18 cellular contexts compared by ENCODE assay signal in the genomic region with DNA sequence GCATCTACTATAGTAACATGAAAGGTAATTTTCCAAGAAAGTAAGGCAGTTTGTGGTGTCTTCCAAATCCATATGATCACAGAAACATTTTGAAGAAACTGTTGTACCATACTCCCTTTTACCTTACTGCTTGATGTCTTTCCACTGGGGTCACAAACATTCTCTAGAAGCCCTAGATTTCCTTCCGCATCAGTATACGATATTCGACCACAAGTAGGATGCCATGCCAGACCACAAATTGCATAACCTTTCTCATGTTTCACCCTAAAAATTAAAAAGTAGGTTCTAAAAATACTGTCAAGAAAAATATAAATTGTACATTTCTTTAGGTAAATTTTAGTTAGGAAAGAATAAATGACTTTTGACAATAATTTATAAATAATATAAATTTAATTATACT. TPM values are rescaled to one million over a fixed set of nuclear protein-coding genes. Genes with fewer than 3 reads are reported as not detected.
A peak's percentile ranks its signal among the peaks of the same experiment; 100 is the strongest.
DNase-seq lines count a peak whose midpoint lies in the region; ATAC-seq and TF ChIP-seq lines count a peak whose summit lies in the region.
"Had no signal": no experiment of that assay in that cellular context is flagged by ENCODE, and none has a peak within 500 bp of the region (broad histone marks: within the 10 kb centered on the region; RNA-seq: fewer than 3 reads in every experiment).

No MANE protein-coding gene starts in this region.

- no peaks in the 10 kb centered on the region for H3K27me3 ChIP-seq in tibial artery
- H3K27me3 ChIP-seq: hepatocyte had no signal

- no peaks in the 10 kb centered on the region for H3K4me1 Mint-ChIP-seq in central memory CD8-positive, alpha-beta T cell
- no peaks in the 10 kb centered on the region for H3K4me1 Mint-ChIP-seq in stimulated activated memory B cell treated with anti-CD40 and anti-IgM and Interleukin-4, amounts not matched to agents 10 μg/mL and 1 μg/mL and 100 μg/mL, for 72 hours

- intact Hi-C loops in tibial artery (cut with DNase I; ENCODE audit: low total_unique reads), result no loop called here

- no peaks in the 10 kb centered on the region for H3K4me1 ChIP-seq in tibial artery

- H3K4me3 Mint-ChIP-seq in central memory CD8-positive, alpha-beta T cell, result no peak overlapping the region
- H3K4me3 Mint-ChIP-seq in stimulated activated memory B cell treated with anti-CD40 and anti-IgM and Interleukin-4, amounts not matched to agents 10 μg/mL and 1 μg/mL and 100 μg/mL, for 72 hours, result no peak overlapping the region
- H3K4me3 Mint-ChIP-seq: IgD-negative memory B cell; T-helper 2 cell treated with Interferon-gamma antibody and Interleukin-4, amounts not matched to agents 5 μg/mL and 100 μg/mL, for 36 hours had no signal

- H3K27ac ChIP-seq in tibial artery, result no peak overlapping the region
- H3K27ac ChIP-seq: hepatocyte had no signal

- H3K36me3 ChIP-seq in tibial artery, result peaks cover 0 to 7% (median 0%) of the 10 kb centered on the region in 3 donors

- H3K27ac Mint-ChIP-seq in central memory CD8-positive, alpha-beta T cell (ENCODE audit: low read depth), result no peak overlapping the region
- H3K27ac Mint-ChIP-seq in stimulated activated memory B cell treated with anti-CD40 and anti-IgM and Interleukin-4, amounts not matched to agents 10 μg/mL and 1 μg/mL and 100 μg/mL, for 72 hours, result no peak overlapping the region
- H3K27ac Mint-ChIP-seq: CD14-positive monocyte; IgD-negative memory B cell; T-helper 2 cell treated with Interferon-gamma antibody and Interleukin-4, amounts not matched to agents 5 μg/mL and 100 μg/mL, for 36 hours had no signal

- in situ Hi-C loops in KBM-7 (cut with MboI; ENCODE audit: low pct_unique_long_range_greater_than_20kb, low sequenced_read_pairs), result no loop called here

- H3K4me3 ChIP-seq in tibial artery, result no peak overlapping the region
- H3K4me3 ChIP-seq: hepatocyte, mucosa of descending colon had no signal

- ATAC-seq in central memory CD8-positive, alpha-beta T cell (replicated peaks; ENCODE audit: extremely low read depth, poor library complexity, severe bottlenecking), result peak; percentile 40
- ATAC-seq in stimulated activated memory B cell treated with anti-CD40 and anti-IgM and Interleukin-4, amounts not matched to agents 10 μg/mL and 1 μg/mL and 100 μg/mL, for 72 hours, result no peak
- ATAC-seq: mucosa of descending colon had no signal

- no peaks in the 10 kb centered on the region for H3K27me3 Mint-ChIP-seq in central memory CD8-positive, alpha-beta T cell
- H3K27me3 Mint-ChIP-seq in stimulated activated memory B cell treated with anti-CD40 and anti-IgM and Interleukin-4, amounts not matched to agents 10 μg/mL and 1 μg/mL and 100 μg/mL, for 72 hours, result no peaks in the 10 kb centered on the region
- H3K27me3 Mint-ChIP-seq: IgD-negative memory B cell had no signal

- no peak for TF ChIP-seq CTCF in tibial artery (IDR thresholded peaks at IDR 0.05)

- H3K9me3 ChIP-seq in tibial artery, result no peaks in the 10 kb centered on the region
- H3K9me3 ChIP-seq: mucosa of descending colon had no signal

- DNase-seq in KBM-7, result peak; percentile 66
- peak; percentile 28 for DNase-seq in RPMI7951 (ENCODE audit: low read depth)
- DNase-seq in central memory CD8-positive, alpha-beta T cell (ENCODE audit: low spot score in 2 of 2), result no peak
- peak; percentile 20 for DNase-seq in stromal cell of bone marrow (ENCODE audit: low read depth)
- DNase-seq in tibial artery, result no peak
- no peak for DNase-seq in occipital lobe (lab: John Stamatoyannopoulos, UW)
- DNase-seq: activated gamma-delta T cell; aorta; DMS79; mucosa of descending colon; NCI-H1417 treated with DMSO at 0.1 percent for 48 hours; Right ventricle myocardium superior; stimulated activated CD4-positive, alpha-beta T cell treated with anti-CD3 and anti-CD28 coated beads, Interleukin-4, amount 100 ng/mL, for 1 hour had no signal

- H3K9me3 Mint-ChIP-seq in central memory CD8-positive, alpha-beta T cell, result no peaks in the 10 kb centered on the region
- H3K9me3 Mint-ChIP-seq in stimulated activated memory B cell treated with anti-CD40 and anti-IgM and Interleukin-4, amounts not matched to agents 10 μg/mL and 1 μg/mL and 100 μg/mL, for 72 hours, result no peaks in the 10 kb centered on the region
- H3K9me3 Mint-ChIP-seq: IgD-negative memory B cell; T-helper 2 cell treated with Interferon-gamma antibody and Interleukin-4, amounts not matched to agents 5 μg/mL and 100 μg/mL, for 36 hours had no signal

- H3K36me3 Mint-ChIP-seq in central memory CD8-positive, alpha-beta T cell (ENCODE audit: insufficient read depth), result peaks cover 5% of the 10 kb centered on the region
- peaks cover 40% of the 10 kb centered on the region for H3K36me3 Mint-ChIP-seq in stimulated activated memory B cell treated with anti-CD40 and anti-IgM and Interleukin-4, amounts not matched to agents 10 μg/mL and 1 μg/mL and 100 μg/mL, for 72 hours

RNA-seq across cellular contexts. Expression of gene WDHD1, which starts 26.5 kb away (rescaled TPM):
- 16.8 and 18.0 TPM in 2 replicates for total RNA-seq in RPMI7951 (2014; rRNA removed; shearing (Covaris generic))
- total RNA-seq in occipital lobe, result 9.0 TPM

RNA-seq across cellular contexts. Expression of gene SOCS4, which starts 26.7 kb away (rescaled TPM):
- total RNA-seq in RPMI7951 (2014; rRNA removed; shearing (Covaris generic)), result 12.3 and 16.0 TPM in 2 replicates
- total RNA-seq in occipital lobe, result 39.6 TPM

RNA-seq across cellular contexts. Expression of gene MAPK1IP1L, which starts 51.1 kb away (rescaled TPM):
- 61.9 and 64.5 TPM in 2 replicates for total RNA-seq in RPMI7951 (2014; rRNA removed; shearing (Covaris generic))
- 21.8 TPM for total RNA-seq in occipital lobe

Comparison
In these comparisons a context has a peak if more than half of its experiments do, and no peak if none do; other contexts are left out.
1. DNase-seq: peak in KBM-7 (single experiment), RPMI7951 (single experiment) and stromal cell of bone marrow (single experiment); none in central memory CD8-positive, alpha-beta T cell (0 of 2), tibial artery (0 of 2) and occipital lobe (single experiment).